In the genomic region with DNA sequence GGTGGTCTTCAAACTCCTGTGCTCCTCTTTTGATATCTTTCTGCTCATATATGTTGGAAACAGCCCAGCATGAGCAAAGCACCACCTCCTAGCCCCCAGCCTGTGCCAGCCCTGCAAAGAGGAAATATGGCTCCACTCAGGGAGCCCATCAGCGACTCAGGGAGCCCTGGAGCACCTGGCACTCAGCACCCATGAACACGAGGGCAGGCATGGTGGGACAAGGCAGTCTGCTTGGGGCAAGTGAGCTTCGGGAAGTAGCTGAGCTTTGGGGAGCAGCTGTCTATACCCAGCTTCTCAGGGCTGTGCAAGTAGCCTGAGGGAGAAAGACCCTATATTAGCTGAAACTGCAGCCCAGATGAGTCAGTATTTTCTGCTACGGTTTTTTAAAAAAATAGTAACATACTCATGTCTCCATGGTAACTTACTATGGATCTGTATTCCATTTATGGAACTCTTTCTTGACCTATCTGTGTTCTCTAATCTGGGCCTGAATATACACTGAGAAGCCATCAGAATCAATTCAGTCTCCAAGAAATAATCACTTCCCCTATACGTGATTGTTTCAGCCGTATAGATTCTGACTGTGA, we compare ENCODE assay signal across 10 cellular contexts. TPM values are rescaled to one million over a fixed set of nuclear protein-coding genes. Genes with fewer than 3 reads are reported as not detected.
DNase-seq lines count a peak whose midpoint lies in the region; ATAC-seq, FAIRE-seq and TF ChIP-seq lines count a peak whose summit lies in the region.
"Had no signal": no experiment of that assay in that cellular context is flagged by ENCODE, and none has a peak within 500 bp of the region (broad histone marks: within the 10 kb centered on the region; RNA-seq: fewer than 3 reads in every experiment).

No MANE protein-coding gene starts in this region.

- H3K14ac ChIP-seq in mesenchymal stem cell (ENCODE audit: low read length in 2 of 2) = peak overlapping the region in 1 of 2 experiments; percentile 23

- H3K36me3 Mint-ChIP-seq in MCF 10A (ENCODE audit: insufficient read depth, unreplicated experiment) = peaks cover 28% of the 10 kb centered on the region

- peak overlapping the region; percentile 98 for H3K27ac Mint-ChIP-seq in MCF 10A (ENCODE audit: low read depth, unreplicated experiment)

- intact Hi-C loops in MCF 10A (cut with micrococcal nuclease) (loop anchor here (2.0 to 10.0 kb wide), 3 partner anchors 31 to 299 kb away; no protein-coding TSS in a partner anchor), breast epithelium (cut with DNase I; ENCODE audit: low total_unique reads) (no loop called here), K562 (cut with micrococcal nuclease) (loop anchor here (2.0 to 10.0 kb wide), 2 partner anchors 27 to 111 kb away; no protein-coding TSS in a partner anchor), vagina (cut with DNase I) (loop anchor here (2.0 to 10.0 kb wide), 2 partner anchors 69 to 333 kb away; no protein-coding TSS in a partner anchor)

- H3K27ac ChIP-seq in breast epithelium = no peak overlapping the region
- H3K27ac ChIP-seq in K562 (ENCODE audit: extremely low read depth, low read depth, low read length) = no peak overlapping the region
- H3K27ac ChIP-seq in mesenchymal stem cell (ENCODE audit: low read length, poor library complexity, severe bottlenecking) = no peak overlapping the region
- peak overlapping the region; percentile 96 for H3K27ac ChIP-seq in vagina

- no peak for TF ChIP-seq RAD21 in K562 (CRISPR knock-in tag; conservative IDR thresholded peaks at IDR 0.05 in 1 of 2, IDR thresholded peaks at IDR 0.05 in 1 of 2)

- no peaks in the 10 kb centered on the region for H3K27me3 Mint-ChIP-seq in MCF 10A (ENCODE audit: insufficient read depth, unreplicated experiment)

- no peak overlapping the region for H3K4me2 ChIP-seq in K562 (ENCODE audit: insufficient read depth, low read length)
- H3K4me2 ChIP-seq in mesenchymal stem cell (ENCODE audit: low read length, poor library complexity, severe bottlenecking) = no peak overlapping the region

- no peaks in the 10 kb centered on the region for H3K4me1 ChIP-seq in breast epithelium
- H3K4me1 ChIP-seq in K562 (replicated peaks in 1 of 2; ENCODE audit: control insufficient read depth in 2 of 2, insufficient read depth in 2 of 2, low read length in 2 of 2) = peaks cover 43 to 45% of the 10 kb centered on the region in 2 experiments
- peaks cover 26% of the 10 kb centered on the region for H3K4me1 ChIP-seq in mesenchymal stem cell (ENCODE audit: control insufficient read depth, insufficient read depth, low read depth, low read length)
- peaks cover 22% of the 10 kb centered on the region for H3K4me1 ChIP-seq in vagina

- H2AFZ ChIP-seq in K562 (ENCODE audit: low read depth, low read length) = no peak overlapping the region
- H2AFZ ChIP-seq in mesenchymal stem cell (ENCODE audit: low read depth, low read length) = no peak overlapping the region

- ATAC-seq in K562 (no peak), GM18873 (IDR thresholded peaks at IDR 0.05; ENCODE audit: low FRiP score, unreplicated experiment) (no peak), GM19395 (IDR thresholded peaks at IDR 0.05; ENCODE audit: unreplicated experiment) (no peak)

- in situ Hi-C loops in K562 (cut with MboI) = no loop called here

- no peak for TF ChIP-seq EP300 in K562 (IDR thresholded peaks at IDR 0.05; ENCODE audit: low read length)

- no peaks in the 10 kb centered on the region for H3K9me3 Mint-ChIP-seq in MCF 10A (ENCODE audit: unreplicated experiment)

- TF ChIP-seq POLR2A in breast epithelium (IDR thresholded peaks at IDR 0.05) = no peak
- TF ChIP-seq POLR2A in K562 (conservative IDR thresholded peaks at IDR 0.05) = no peak
- no peak for TF ChIP-seq POLR2A in vagina (IDR thresholded peaks at IDR 0.05)

- peak overlapping the region; percentile 79 to 92 for H3K18ac ChIP-seq in mesenchymal stem cell (ENCODE audit: low read depth in 1 of 2, low read length in 2 of 2)

- H3K9me1 ChIP-seq in K562 (ENCODE audit: control insufficient read depth, insufficient read depth, low read length) = peaks cover 4% of the 10 kb centered on the region

- 0 out of 2 replicates have a peak, but pooled peaks cover 8% of the 10 kb centered on the region for H4K20me1 ChIP-seq in K562 (replicated peaks; ENCODE audit: control insufficient read depth, insufficient read depth, low read length)

- DNase-seq in MCF 10A (ENCODE audit: unreplicated experiment) = no peak
- DNase-seq in breast epithelium (ENCODE audit: low spot score in 2 of 2) = no peak
- DNase-seq in K562 (ENCODE audit: extremely low read depth in 1 of 4, low spot score in 3 of 4) = no peak
- DNase-seq in mesenchymal stem cell = peak; percentile 74
- DNase-seq in vagina (ENCODE audit: extremely low spot score in 2 of 2) = no peak
- no peak for DNase-seq in SHP77 (lab: John Stamatoyannopoulos, UW)
- DNase-seq: NCI-H1417 treated with DMSO at 0.1 percent for 48 hours had no signal

- no peak overlapping the region for H2BK5ac ChIP-seq in mesenchymal stem cell (ENCODE audit: low read depth, low read length, poor library complexity, severe bottlenecking)

- peaks cover 31% of the 10 kb centered on the region for H3K4me1 Mint-ChIP-seq in MCF 10A (ENCODE audit: insufficient read depth, unreplicated experiment)

- POLR2A ChIA-PET in MCF 10A (lab: Yijun Ruan, JAX) = interaction anchor here (0.6 to 11.6 kb wide), 11 partner anchors 18 to 333 kb away, joined by 3 to 188 read pairs (median 3); no protein-coding TSS in a partner anchor
- POLR2A ChIA-PET in K562 (lab: Yijun Ruan, JAX) = interaction anchor here (1.0 to 1.7 kb wide), 4 partner anchors 16 to 44 kb away, joined by 3 to 6 read pairs (median 4); no protein-coding TSS in a partner anchor

- no peaks in the 10 kb centered on the region for H3K36me3 ChIP-seq in breast epithelium
- peaks cover 15% of the 10 kb centered on the region; the same call in 2 of the 3 replicates for H3K36me3 ChIP-seq in K562 (ENCODE audit: control insufficient read depth, insufficient read depth, low read length)
- H3K36me3 ChIP-seq in mesenchymal stem cell (ENCODE audit: control insufficient read depth in 1 of 2, insufficient read depth in 2 of 2, low read depth in 1 of 2, low read length in 2 of 2) = no peaks in the 10 kb centered on the region
- H3K36me3 ChIP-seq in vagina = no peaks in the 10 kb centered on the region

- peaks cover 29% of the 10 kb centered on the region for H3K79me2 ChIP-seq in K562 (ENCODE audit: control insufficient read depth, insufficient read depth, low read length)

- H3K4me3 Mint-ChIP-seq in MCF 10A (ENCODE audit: unreplicated experiment) = peak overlapping the region; percentile 97

- H3K9ac ChIP-seq in K562 (ENCODE audit: insufficient read depth in 1 of 2, low read depth in 2 of 2, low read length in 2 of 2) (peak overlapping the region in 1 of 2 experiments; percentile 22; a peak in 1 of 4 replicates), mesenchymal stem cell (ENCODE audit: low read length) (peak overlapping the region; percentile 82)

- peak overlapping the region; percentile 42 for H2BK120ac ChIP-seq in mesenchymal stem cell (ENCODE audit: low read depth, low read length)

- BruUV-seq in MCF 10A (replicated peaks; lab: Mats Ljungman, UMichigan) = no TSS peak
- no TSS peak for BruUV-seq in K562 (replicated peaks; lab: Mats Ljungman, UMichigan)

- no peak for FAIRE-seq in K562 (lab: Jason Lieb, UNC)
- FAIRE-seq: GM12892 had no signal

- peak overlapping the region; percentile 35 for H2BK15ac ChIP-seq in mesenchymal stem cell (ENCODE audit: low read depth, poor library complexity, severe bottlenecking)

- no peaks in the 10 kb centered on the region for H3K27me3 ChIP-seq in breast epithelium
- H3K27me3 ChIP-seq in K562 (ENCODE audit: control insufficient read depth in 2 of 2, insufficient read depth in 2 of 2, low read length in 2 of 2) = no peaks in the 10 kb centered on the region; a peak in 1 of 5 replicates
- no peaks in the 10 kb centered on the region for H3K27me3 ChIP-seq in mesenchymal stem cell (ENCODE audit: control insufficient read depth in 1 of 2, insufficient read depth in 1 of 2, low read length in 2 of 2)
- H3K27me3 ChIP-seq in vagina = no peaks in the 10 kb centered on the region

- CTCF ChIA-PET in MCF 10A (lab: Yijun Ruan, JAX) (interaction anchor here (0.6 to 1.2 kb wide), 6 partner anchors 16 to 223 kb away, joined by 3 to 4 read pairs (median 4); no protein-coding TSS in a partner anchor), K562 (lab: Yijun Ruan, JAX; ENCODE audit: low intra/inter-chr PET ratio) (interaction anchor here (1.1 kb wide), 1 partner anchor 124 kb away, joined by 3 read pairs; no protein-coding TSS in a partner anchor)

- H3K4me3 ChIP-seq in breast epithelium (no peak overlapping the region), K562 (no peak overlapping the region), mesenchymal stem cell (ENCODE audit: insufficient read depth in 1 of 2, low read depth in 1 of 2, low read length in 2 of 2) (no peak overlapping the region), vagina (no peak overlapping the region)

- H4K91ac ChIP-seq in mesenchymal stem cell (ENCODE audit: low read length) = peak overlapping the region; percentile 57

- 60% methylated on average over 6 of the region's 6 CpGs for WGBS in K562 (ENCODE audit: insufficient coverage, low coverage, missing lambda C conversion rate)
- WGBS in mesenchymal stem cell = 83% methylated on average over 5 of the region's 6 CpGs

- TF ChIP-seq CTCF in MCF 10A (IDR thresholded peaks at IDR 0.05; ENCODE audit: unreplicated experiment) (no peak), breast epithelium (IDR thresholded peaks at IDR 0.05) (no peak), K562 (IDR thresholded peaks at IDR 0.05 in 2 of 3, conservative IDR thresholded peaks at IDR 0.05 in 1 of 3; ENCODE audit: insufficient read depth in 2 of 3, low read depth in 1 of 3, low read length in 3 of 3) (no peak), vagina (IDR thresholded peaks at IDR 0.05) (no peak)

- H3K9me3 ChIP-seq in breast epithelium (no peaks in the 10 kb centered on the region), K562 (replicated peaks; ENCODE audit: control insufficient read depth, insufficient read depth, low read depth, low read length) (no peaks in the 10 kb centered on the region), mesenchymal stem cell (ENCODE audit: control insufficient read depth, low read length) (no peaks in the 10 kb centered on the region), vagina (no peaks in the 10 kb centered on the region)

- H3K4ac ChIP-seq in mesenchymal stem cell (ENCODE audit: low read depth in 1 of 2, low read length in 2 of 2) = peak overlapping the region in 1 of 2 experiments; percentile 88

- peak overlapping the region; percentile 61 to 69 for H2BK12ac ChIP-seq in mesenchymal stem cell (ENCODE audit: low read length in 2 of 2)

- peak overlapping the region; percentile 36 for H2AK5ac ChIP-seq in mesenchymal stem cell (ENCODE audit: low read length, severe bottlenecking)

- no peak overlapping the region for H3K23ac ChIP-seq in mesenchymal stem cell (ENCODE audit: low read length in 2 of 2)

- peak overlapping the region; percentile 56 for H4K8ac ChIP-seq in mesenchymal stem cell (ENCODE audit: low read length)

- peaks cover 2% of the 10 kb centered on the region for H3K79me1 ChIP-seq in mesenchymal stem cell (replicated peaks; ENCODE audit: low read length, poor library complexity, severe bottlenecking)

RNA-seq across cellular contexts. Expression of gene ETS2, which starts 1.6 kb away (rescaled TPM):
- total RNA-seq in MCF 10A (2022) (109 and 126 TPM in 2 replicates), breast epithelium (10 to 100 TPM; 48.0 to 60.0 (median 57.5) TPM), K562 (2014; rRNA removed) (12.2 and 13.1 TPM in 2 replicates), K562 (2014; rRNA removed; fragmentation: Illumina TruSeq; extraction: Trizol) (11.2 and 11.5 TPM in 2 replicates), K562 (2015; rRNA removed; fragmentation: Illumina TruSeq; extraction: Trizol) (14.0 and 15.4 TPM in 2 replicates), K562 (2021) (24.4 and 26.2 TPM in 2 replicates), vagina (134 TPM)
- total RNA-seq in K562 (2011; cell fraction: chromatin; rRNA removed; ENCODE audit: low replicate concordance) = 11.0 and 16.7 TPM in 2 replicates
- 10.9 and 16.3 TPM in 2 replicates for total RNA-seq in K562 (2011; cell fraction: nucleolus; rRNA removed)
- 9.7 and 11.9 TPM in 2 replicates for total RNA-seq in K562 (2011; cell fraction: nucleoplasm; rRNA removed)
- polyA plus RNA-seq in K562 (2011; rRNA removed) (8.7 and 10.5 TPM in 2 replicates), K562 (2014; fragmentation: Illumina TruSeq; extraction: Trizol) (17.9 and 24.2 TPM in 2 replicates), K562 (2014; fragmentation: Nextera tagmentation; extraction: Ambion mirVana) (1 to 10 TPM; 1.7 to 2.2 TPM), K562 (2014; rRNA removed) (12.8 and 13.7 TPM in 2 replicates)
- 5.4 and 6.5 TPM in 2 replicates for polyA plus RNA-seq in K562 (2011; cell fraction: cytosol; rRNA removed)
- polyA plus RNA-seq in K562 (2011; cell fraction: nucleus; rRNA removed) = 17.0 and 22.9 TPM in 2 replicates
- 12.5 and 19.4 TPM in 2 replicates for polyA plus RNA-seq in K562 (2012)
- 6.7 and 7.2 TPM in 2 replicates for polyA minus RNA-seq in K562 (2011; rRNA and poly(A)+ RNA removed)
- polyA minus RNA-seq in K562 (2011; cell fraction: cytosol; rRNA and poly(A)+ RNA removed) = 7.4 and 11.6 TPM in 2 replicates
- 9.2 and 9.9 TPM in 2 replicates for polyA minus RNA-seq in K562 (2011; cell fraction: nucleus; rRNA and poly(A)+ RNA removed)
- polyA plus RNA-seq in mesenchymal stem cell (2013, experiment 1 of 2) = 85.3 TPM
- 83.5 TPM for polyA plus RNA-seq in mesenchymal stem cell (2013, experiment 2 of 2)
